13 cellular contexts compared by ENCODE assay signal in genomic region chr19:13633522-13633922, GRCh38.
"Had no signal": no experiment of that assay in that cellular context is flagged by ENCODE, and none has a peak within 500 bp of the region (broad histone marks: within the 10 kb centered on the region; RNA-seq: fewer than 3 reads in every experiment).

No MANE protein-coding gene starts in this region.

- H3K4me1 Mint-ChIP-seq: activated CD8-positive, alpha-beta memory T cell treated with anti-CD3 and anti-CD28 coated beads, Interleukin-2, amount 10 ng/mL, durations not matched to agents 7 days and 5 days had no signal

- H3K9me3 Mint-ChIP-seq: activated T-cell treated with anti-CD3 and anti-CD28 coated beads, Interleukin-2, amount 50 U/mL, for 4 hours had no signal

- H3K4me3 ChIP-seq: breast epithelium, esophagus squamous epithelium, spleen, upper lobe of left lung had no signal

- H3K27me3 ChIP-seq: neutrophil, upper lobe of left lung had no signal

- H3K27ac ChIP-seq: breast epithelium, esophagus squamous epithelium, neutrophil, spleen, upper lobe of left lung had no signal

- ATAC-seq: activated CD4-positive, CD25-positive, alpha-beta regulatory T cell treated with anti-CD3 and anti-CD28 coated beads, Interleukin-2, amount 50 U/mL, for 24 hours; activated CD8-positive, alpha-beta memory T cell treated with anti-CD3 and anti-CD28 coated beads, Interleukin-2, amount 10 ng/mL, durations not matched to agents 7 days and 5 days; activated T-cell treated with anti-CD3 and anti-CD28 coated beads, Interleukin-2, amount 50 U/mL, for 4 hours; stimulated activated naive B cell treated with anti-CD40 and anti-IgM and Interleukin-4, amounts not matched to agents 10 μg/mL and 1 μg/mL and 100 μg/mL, for 72 hours had no signal

- H3K27me3 Mint-ChIP-seq: activated CD8-positive, alpha-beta memory T cell treated with anti-CD3 and anti-CD28 coated beads, Interleukin-2, amount 10 ng/mL, durations not matched to agents 7 days and 5 days had no signal

- H3K36me3 ChIP-seq: breast epithelium, esophagus squamous epithelium, neutrophil, spleen, upper lobe of left lung had no signal

- H3K4me1 ChIP-seq: breast epithelium, spleen, upper lobe of left lung had no signal

- DNase-seq: activated CD4-positive, alpha-beta T cell treated with anti-CD3 and anti-CD28 coated beads, Interleukin-2, amount 50 U/mL, for 4 hours; activated CD8-positive, alpha-beta memory T cell treated with anti-CD3 and anti-CD28 coated beads, Interleukin-2, amount 10 ng/mL, durations not matched to agents 7 days and 5 days; activated T-cell treated with anti-CD3 and anti-CD28 coated beads, Interleukin-2, amount 50 U/mL, for 4 hours; esophagus squamous epithelium; spleen; stimulated activated CD4-positive, alpha-beta T cell treated with anti-CD3 and anti-CD28 coated beads, Interleukin-2, amount 100 ng/mL, for 24 hours; stimulated activated naive B cell treated with anti-CD40 and anti-IgM and Interleukin-4, amounts not matched to agents 10 μg/mL and 1 μg/mL and 100 μg/mL, for 72 hours; substantia nigra; upper lobe of left lung had no signal

- H3K4me3 Mint-ChIP-seq: activated CD8-positive, alpha-beta memory T cell treated with anti-CD3 and anti-CD28 coated beads, Interleukin-2, amount 10 ng/mL, durations not matched to agents 7 days and 5 days; activated naive CD8-positive, alpha-beta T cell; activated T-cell treated with anti-CD3 and anti-CD28 coated beads, Interleukin-2, amount 50 U/mL, for 4 hours; stimulated activated naive B cell treated with anti-CD40 and anti-IgM and Interleukin-4, amounts not matched to agents 10 μg/mL and 1 μg/mL and 100 μg/mL, for 72 hours had no signal

- H3K9me3 ChIP-seq: breast epithelium, esophagus squamous epithelium, neutrophil, upper lobe of left lung had no signal

- H3K27ac Mint-ChIP-seq: activated CD8-positive, alpha-beta memory T cell treated with anti-CD3 and anti-CD28 coated beads, Interleukin-2, amount 10 ng/mL, durations not matched to agents 7 days and 5 days; activated naive CD8-positive, alpha-beta T cell; stimulated activated naive B cell treated with anti-CD40 and anti-IgM and Interleukin-4, amounts not matched to agents 10 μg/mL and 1 μg/mL and 100 μg/mL, for 72 hours had no signal

- H3K36me3 Mint-ChIP-seq: activated CD8-positive, alpha-beta memory T cell treated with anti-CD3 and anti-CD28 coated beads, Interleukin-2, amount 10 ng/mL, durations not matched to agents 7 days and 5 days; activated naive CD8-positive, alpha-beta T cell had no signal
